ENCODE assay signal across 21 cellular contexts in the genomic region with DNA sequence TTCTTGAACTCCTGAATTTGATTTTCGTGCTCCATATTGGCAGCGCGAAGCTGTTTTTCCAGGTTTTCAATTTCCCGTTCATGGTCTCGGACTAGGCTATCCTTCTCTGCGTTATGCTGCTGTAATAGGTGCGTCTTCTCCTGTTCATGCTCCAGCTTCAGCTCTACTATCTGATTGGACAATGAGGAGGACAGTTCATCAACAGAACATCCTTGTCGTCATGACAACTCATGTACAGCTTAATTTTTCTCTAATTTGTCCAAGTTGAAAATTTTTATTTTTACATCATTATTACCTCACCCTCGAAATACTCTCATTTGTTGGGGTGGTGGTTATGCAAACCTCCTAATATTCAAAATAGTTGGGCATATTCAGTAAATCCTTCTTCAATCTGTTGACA.
DNase-seq lines count a peak whose midpoint lies in the region; ATAC-seq and FAIRE-seq lines count a peak whose summit lies in the region.
"Had no signal": no experiment of that assay in that cellular context is flagged by ENCODE, and none has a peak within 500 bp of the region (broad histone marks: within the 10 kb centered on the region; RNA-seq: fewer than 3 reads in every experiment).

No MANE protein-coding gene starts in this region.

- no peak overlapping the region for H3K27ac Mint-ChIP-seq in activated CD4-positive, alpha-beta T cell treated with anti-CD3 and anti-CD28 coated beads for 36 hours
- H3K27ac Mint-ChIP-seq in activated naive CD8-positive, alpha-beta T cell treated with anti-CD3 and anti-CD28 coated beads, Interleukin-2, amount 50 U/mL, for 24 hours, result no peak overlapping the region
- H3K27ac Mint-ChIP-seq: CD4-positive, CD25-positive, alpha-beta regulatory T cell had no signal

- no peaks in the 10 kb centered on the region for H3K9me3 Mint-ChIP-seq in activated CD4-positive, alpha-beta T cell treated with anti-CD3 and anti-CD28 coated beads for 36 hours (ENCODE audit: low read depth)
- no peaks in the 10 kb centered on the region for H3K9me3 Mint-ChIP-seq in activated naive CD8-positive, alpha-beta T cell treated with anti-CD3 and anti-CD28 coated beads, Interleukin-2, amount 50 U/mL, for 24 hours

- no peak for ATAC-seq in activated CD4-positive, alpha-beta T cell treated with anti-CD3 and anti-CD28 coated beads for 36 hours
- no peak for ATAC-seq in activated naive CD8-positive, alpha-beta T cell treated with anti-CD3 and anti-CD28 coated beads, Interleukin-2, amount 50 U/mL, for 24 hours
- ATAC-seq in HG03135 (IDR thresholded peaks at IDR 0.05; ENCODE audit: unreplicated experiment), result no peak
- ATAC-seq: PC-3 had no signal

- no peaks in the 10 kb centered on the region for H3K4me1 Mint-ChIP-seq in activated CD4-positive, alpha-beta T cell treated with anti-CD3 and anti-CD28 coated beads for 36 hours
- H3K4me1 Mint-ChIP-seq in activated naive CD8-positive, alpha-beta T cell treated with anti-CD3 and anti-CD28 coated beads, Interleukin-2, amount 50 U/mL, for 24 hours, result no peaks in the 10 kb centered on the region
- H3K4me1 Mint-ChIP-seq: CD4-positive, CD25-positive, alpha-beta regulatory T cell had no signal

- POLR2A ChIA-PET in activated CD4-positive, alpha-beta T cell treated with anti-CD3 and anti-CD28 coated beads for 36 hours (lab: Charles Lee), result no interaction called here

- CTCF ChIA-PET in activated CD4-positive, alpha-beta T cell treated with anti-CD3 and anti-CD28 coated beads for 36 hours (lab: Charles Lee), result no interaction called here

- intact Hi-C loops in activated CD4-positive, alpha-beta T cell treated with anti-CD3 and anti-CD28 coated beads for 36 hours (cut with DNase I, micrococcal nuclease), result no loop called here

- H3K27me3 Mint-ChIP-seq in activated CD4-positive, alpha-beta T cell treated with anti-CD3 and anti-CD28 coated beads for 36 hours, result no peaks in the 10 kb centered on the region
- H3K27me3 Mint-ChIP-seq in activated naive CD8-positive, alpha-beta T cell treated with anti-CD3 and anti-CD28 coated beads, Interleukin-2, amount 50 U/mL, for 24 hours, result no peaks in the 10 kb centered on the region
- H3K27me3 Mint-ChIP-seq: CD4-positive, CD25-positive, alpha-beta regulatory T cell had no signal

- peak; percentile 33 for FAIRE-seq in islet of Langerhans (lab: Jason Lieb, UNC)

- DNase-seq in NCI-H345 (lab: John Stamatoyannopoulos, UW) (peak; percentile 20), NCI-H345 treated with DMSO at 0.1 percent for 48 hours (lab: John Stamatoyannopoulos, UW; ENCODE audit: unreplicated experiment) (no peak), NCI-H1930 (lab: John Stamatoyannopoulos, UW) (peak; percentile 60 to 61), NCI-H774 (lab: John Stamatoyannopoulos, UW) (peak; percentile 72)
- no peak for DNase-seq in activated CD4-positive, alpha-beta T cell treated with anti-CD3 and anti-CD28 coated beads for 36 hours
- no peak for DNase-seq in activated naive CD8-positive, alpha-beta T cell treated with anti-CD3 and anti-CD28 coated beads, Interleukin-2, amount 50 U/mL, for 24 hours
- DNase-seq: BE2C; Caco-2; CD4-positive, CD25-positive, alpha-beta regulatory T cell; GDM1; HCEC 1CT; KG1; NCI-H1105 treated with DMSO at 0.1 percent for 48 hours; NCI-H2029; NCI-H2171 treated with DMSO at 0.1 percent for 48 hours; NCI-H526; PC-3; RPMI8226; T-helper 1 cell had no signal

- no peak overlapping the region for H3K4me3 Mint-ChIP-seq in activated CD4-positive, alpha-beta T cell treated with anti-CD3 and anti-CD28 coated beads for 36 hours
- no peak overlapping the region for H3K4me3 Mint-ChIP-seq in activated naive CD8-positive, alpha-beta T cell treated with anti-CD3 and anti-CD28 coated beads, Interleukin-2, amount 50 U/mL, for 24 hours
- H3K4me3 Mint-ChIP-seq: CD4-positive, CD25-positive, alpha-beta regulatory T cell had no signal

- H3K36me3 Mint-ChIP-seq in activated CD4-positive, alpha-beta T cell treated with anti-CD3 and anti-CD28 coated beads for 36 hours (ENCODE audit: low read depth), result no peaks in the 10 kb centered on the region
- H3K36me3 Mint-ChIP-seq in activated naive CD8-positive, alpha-beta T cell treated with anti-CD3 and anti-CD28 coated beads, Interleukin-2, amount 50 U/mL, for 24 hours (ENCODE audit: low read depth), result no peaks in the 10 kb centered on the region
- H3K36me3 Mint-ChIP-seq: CD4-positive, CD25-positive, alpha-beta regulatory T cell had no signal

Comparison
In these comparisons a context has a peak if more than half of its experiments do, and no peak if none do; other contexts are left out.
1. DNase-seq: peak in NCI-H345 (single experiment), NCI-H1930 (2 of 2) and NCI-H774 (single experiment); none in NCI-H345 treated with DMSO at 0.1 percent for 48 hours (single experiment), activated CD4-positive, alpha-beta T cell treated with anti-CD3 and anti-CD28 coated beads for 36 hours (single experiment) and activated naive CD8-positive, alpha-beta T cell treated with anti-CD3 and anti-CD28 coated beads, Interleukin-2, amount 50 U/mL, for 24 hours (single experiment).